ENCODE assay signal across 12 cellular contexts in genomic region chr4:118826723-118827444, GRCh38. TPM values are rescaled to one million over a fixed set of nuclear protein-coding genes. Genes with fewer than 3 reads are reported as not detected.
DNase-seq lines count a peak whose midpoint lies in the region; ATAC-seq and FAIRE-seq lines count a peak whose summit lies in the region.
"Had no signal": no experiment of that assay in that cellular context is flagged by ENCODE, and none has a peak within 500 bp of the region (broad histone marks: within the 10 kb centered on the region; RNA-seq: fewer than 3 reads in every experiment).

No MANE protein-coding gene starts in this region.

- no peak for ATAC-seq in CD4-positive, CD25-positive, alpha-beta regulatory T cell (ENCODE audit: low read depth in 2 of 2)
- ATAC-seq in GM21529 (IDR thresholded peaks at IDR 0.05; ENCODE audit: unreplicated experiment) (peak; percentile 50), left colon (peak; percentile 42), HG03139 (IDR thresholded peaks at IDR 0.05; ENCODE audit: unreplicated experiment) (no peak)
- ATAC-seq: left lung had no signal

- peaks cover 44% of the 10 kb centered on the region for H3K36me3 Mint-ChIP-seq in CD4-positive, CD25-positive, alpha-beta regulatory T cell

- H3K4me1 Mint-ChIP-seq in CD4-positive, CD25-positive, alpha-beta regulatory T cell, result peaks cover 37 to 45% (median 39%) of the 10 kb centered on the region in 4 donors

- no peaks in the 10 kb centered on the region for H3K9me3 ChIP-seq in CD4-positive, CD25-positive, alpha-beta regulatory T cell (ENCODE audit: control insufficient read depth in 2 of 2, low read length in 2 of 2)
- H3K9me3 ChIP-seq: left lung had no signal

- H3K27ac Mint-ChIP-seq in CD4-positive, CD25-positive, alpha-beta regulatory T cell, result peak overlapping the region in 2 of 3 donors; percentile 5 to 16

- DNase-seq in CD4-positive, CD25-positive, alpha-beta regulatory T cell, result no peak
- DNase-seq in RPMI7951 (ENCODE audit: low read depth) (peak; percentile 41), left colon (no peak), frontal cortex (ENCODE audit: low spot score in 2 of 2) (no peak), HPDE6-E6E7 (ENCODE audit: extremely low spot score) (no peak)
- DNase-seq in effector CD8-positive, alpha-beta T cell (lab: John Stamatoyannopoulos, UW), result no peak
- DNase-seq: left lung; NCI-H446 treated with DMSO at 0.1 percent for 48 hours; stimulated activated CD8-positive, alpha-beta memory T cell treated with anti-CD3 and anti-CD28 coated beads, Interleukin-4, amount 100 ng/mL, for 48 hours had no signal

- H3K36me3 ChIP-seq in CD4-positive, CD25-positive, alpha-beta regulatory T cell (ENCODE audit: control insufficient read depth, insufficient read depth, low read length), result peaks cover 35% of the 10 kb centered on the region

- H3K4me3 Mint-ChIP-seq in CD4-positive, CD25-positive, alpha-beta regulatory T cell, result peak overlapping the region in 1 of 4 donors; percentile 45

- H3K27me3 ChIP-seq in CD4-positive, CD25-positive, alpha-beta regulatory T cell (ENCODE audit: control insufficient read depth, insufficient read depth, low read length), result no peaks in the 10 kb centered on the region
- H3K27me3 ChIP-seq: left lung had no signal

- no peaks in the 10 kb centered on the region for H3K27me3 Mint-ChIP-seq in CD4-positive, CD25-positive, alpha-beta regulatory T cell

- H3K4me3 ChIP-seq in CD4-positive, CD25-positive, alpha-beta regulatory T cell (ENCODE audit: low read depth, low read length), result no peak overlapping the region
- H3K4me3 ChIP-seq: left lung had no signal

- intact Hi-C loops in left colon (cut with DNase I, micrococcal nuclease), result no loop called here

- FAIRE-seq in frontal cortex (lab: Jason Lieb, UNC), result no peak
- FAIRE-seq: D721Med had no signal

- peaks cover 6% of the 10 kb centered on the region for H3K4me1 ChIP-seq in CD4-positive, CD25-positive, alpha-beta regulatory T cell (ENCODE audit: control insufficient read depth, insufficient read depth, low read length, poor library complexity, severe bottlenecking)

- no peaks in the 10 kb centered on the region for H3K9me3 Mint-ChIP-seq in CD4-positive, CD25-positive, alpha-beta regulatory T cell

- no peak overlapping the region for H3K27ac ChIP-seq in CD4-positive, CD25-positive, alpha-beta regulatory T cell (ENCODE audit: insufficient read depth, low read length, poor library complexity, severe bottlenecking)
- H3K27ac ChIP-seq: left lung had no signal

RNA-seq across cellular contexts. Expression of gene SEC24D, which starts 9.0 kb away (rescaled TPM):
- 38.3 TPM for total RNA-seq in CD4-positive, CD25-positive, alpha-beta regulatory T cell
- 10 to 100 TPM; 15.9 to 20.8 (median 16.1) TPM for polyA plus RNA-seq in CD4-positive, CD25-positive, alpha-beta regulatory T cell
- 60.3 and 88.3 TPM in 2 replicates for total RNA-seq in RPMI7951 (2014; rRNA removed; shearing (Covaris generic))
- total RNA-seq in left colon (10 to 100 TPM; 41.0 to 62.7 TPM), frontal cortex (8.2 TPM)

Comparison
In these comparisons a context has a peak if more than half of its experiments do, and no peak if none do; other contexts are left out.
1. ATAC-seq: peak in GM21529 (single experiment) and left colon (single experiment); none in CD4-positive, CD25-positive, alpha-beta regulatory T cell (0 of 2) and HG03139 (single experiment).